ENCODE assay signal across 20 cellular contexts in genomic region chr7:106869954-106870353, GRCh38. TPM values are rescaled to one million over a fixed set of nuclear protein-coding genes. Genes with fewer than 3 reads are reported as not detected.
DNase-seq lines count a peak whose midpoint lies in the region; ATAC-seq and TF ChIP-seq lines count a peak whose summit lies in the region.
"Had no signal": no experiment of that assay in that cellular context is flagged by ENCODE, and none has a peak within 500 bp of the region (broad histone marks: within the 10 kb centered on the region; RNA-seq: fewer than 3 reads in every experiment).

No MANE protein-coding gene starts in this region.

- TF ChIP-seq EP300 in esophagus muscularis mucosa (IDR thresholded peaks at IDR 0.05), result no peak

- ATAC-seq in DND-41 (ENCODE audit: insufficient read depth, low read depth) (no peak), T-helper 17 cell (no peak), GM19328 (IDR thresholded peaks at IDR 0.05; ENCODE audit: unreplicated experiment) (no peak)
- ATAC-seq: HepG2, right lobe of liver had no signal

- no peaks in the 10 kb centered on the region for H3K27me3 ChIP-seq in BLaER1 treated with 17β-estradiol and CSF1 and Interleukin-3, amounts not matched to agents 10 nM and 100 nM
- H3K27me3 ChIP-seq in DND-41 (ENCODE audit: insufficient read depth, low read length, poor library complexity) (no peaks in the 10 kb centered on the region), esophagus muscularis mucosa (no peaks in the 10 kb centered on the region)
- H3K27me3 ChIP-seq: adrenal gland, cardiac muscle cell, right lobe of liver, thyroid gland had no signal

- H3K4me3 ChIP-seq in BLaER1 treated with 17β-estradiol and CSF1 and Interleukin-3, amounts not matched to agents 10 nM and 100 nM, result peak overlapping the region; percentile 44 to 91 (median 82)
- peak overlapping the region in 1 of 2 experiments; percentile 30; a peak in 1 of 4 replicates for H3K4me3 ChIP-seq in DND-41 (ENCODE audit: low read depth in 1 of 2, low read length in 2 of 2)
- no peak overlapping the region for H3K4me3 ChIP-seq in esophagus muscularis mucosa
- H3K4me3 ChIP-seq: adrenal gland, cardiac muscle cell, right lobe of liver, thyroid gland had no signal

- H3K27ac ChIP-seq in BLaER1 treated with 17β-estradiol and CSF1 and Interleukin-3, amounts not matched to agents 10 nM and 100 nM, result peak overlapping the region; percentile 52 to 96 (median 85)
- H3K27ac ChIP-seq in DND-41 (ENCODE audit: low read length) (no peak overlapping the region), esophagus muscularis mucosa (replicated peaks in 1 of 4) (no peak overlapping the region)
- H3K27ac ChIP-seq: adrenal gland, cardiac muscle cell, right lobe of liver, thyroid gland had no signal

- TF ChIP-seq CTCF in DND-41 (IDR thresholded peaks at IDR 0.05; ENCODE audit: borderline replicate concordance, extremely low read depth, low read length, poor library complexity, severe bottlenecking) (no peak), esophagus muscularis mucosa (IDR thresholded peaks at IDR 0.05) (no peak)

- peaks cover 1 to 54% (median 44%) of the 10 kb centered on the region in 11 experiments; a peak in 20 of 22 replicates for H3K9me3 ChIP-seq in BLaER1 treated with 17β-estradiol and CSF1 and Interleukin-3, amounts not matched to agents 10 nM and 100 nM (replicated peaks in 1 of 11)
- H3K9me3 ChIP-seq in DND-41 (ENCODE audit: insufficient read depth, low read length, severe bottlenecking) (no peaks in the 10 kb centered on the region), T-helper 17 cell (ENCODE audit: control insufficient read depth, low read length, poor library complexity, severe bottlenecking) (no peaks in the 10 kb centered on the region), esophagus muscularis mucosa (no peaks in the 10 kb centered on the region)
- H3K9me3 ChIP-seq: adrenal gland, right lobe of liver, thyroid gland had no signal

- H3K9ac ChIP-seq in BLaER1 treated with 17β-estradiol and CSF1 and Interleukin-3, amounts not matched to agents 10 nM and 100 nM, result peak overlapping the region; percentile 65 to 79 (median 70)
- H3K9ac ChIP-seq in DND-41 (ENCODE audit: low read depth, low read length), result no peak overlapping the region

- H3K79me2 ChIP-seq in DND-41 (ENCODE audit: insufficient read depth, low read length), result peaks cover 68% of the 10 kb centered on the region

- H3K27ac Mint-ChIP-seq in T-helper 17 cell, result peak overlapping the region; percentile 86
- peak overlapping the region; percentile 52 to 90 (median 72) for H3K27ac Mint-ChIP-seq in immature natural killer cell

- WGBS in esophagus muscularis mucosa, result 82% methylated on average over 1 of the region's 1 CpG

- peaks cover 53 to 78% (median 71%) of the 10 kb centered on the region in 11 experiments for H3K36me3 ChIP-seq in BLaER1 treated with 17β-estradiol and CSF1 and Interleukin-3, amounts not matched to agents 10 nM and 100 nM
- peaks cover 69% of the 10 kb centered on the region for H3K36me3 ChIP-seq in DND-41 (ENCODE audit: insufficient read depth, low read length)
- H3K36me3 ChIP-seq in esophagus muscularis mucosa, result peaks cover 0 to 6% (median 3%) of the 10 kb centered on the region in 4 donors
- H3K36me3 ChIP-seq: adrenal gland, cardiac muscle cell, right lobe of liver, thyroid gland had no signal

- intact Hi-C loops in esophagus muscularis mucosa (cut with DNase I), result no loop called here

- H3K4me2 ChIP-seq in BLaER1 treated with 17β-estradiol and CSF1 and Interleukin-3, amounts not matched to agents 10 nM and 100 nM, result peak overlapping the region; percentile 87 to 99 (median 93)
- peak overlapping the region; percentile 52 for H3K4me2 ChIP-seq in DND-41 (ENCODE audit: insufficient read depth, low read length)

- H2AFZ ChIP-seq in DND-41 (ENCODE audit: low read depth, low read length), result no peak overlapping the region

- H3K36me3 Mint-ChIP-seq in T-helper 17 cell (ENCODE audit: low read depth) (peaks cover 14% of the 10 kb centered on the region), immature natural killer cell (peaks cover 47 to 65% (median 52%) of the 10 kb centered on the region in 3 donors)

- H4K20me1 ChIP-seq in BLaER1 treated with 17β-estradiol and CSF1 and Interleukin-3, amounts not matched to agents 10 nM and 100 nM, result peaks cover 0 to 25% (median 9%) of the 10 kb centered on the region in 11 experiments; a peak in 7 of 22 replicates
- no peaks in the 10 kb centered on the region for H4K20me1 ChIP-seq in DND-41 (ENCODE audit: insufficient read depth, low read length)

- H3K4me1 Mint-ChIP-seq in T-helper 17 cell (peaks cover 62% of the 10 kb centered on the region), immature natural killer cell (peaks cover 88 to 92% of the 10 kb centered on the region in 2 donors)

- no peak for TF ChIP-seq POLR2A in esophagus muscularis mucosa (IDR thresholded peaks at IDR 0.05; ENCODE audit: low read depth)

- H3K9me3 Mint-ChIP-seq in immature natural killer cell, result no peaks in the 10 kb centered on the region

- H3K4me1 ChIP-seq in BLaER1 treated with 17β-estradiol and CSF1 and Interleukin-3, amounts not matched to agents 10 nM and 100 nM, result peaks cover 48 to 75% (median 57%) of the 10 kb centered on the region in 10 experiments
- H3K4me1 ChIP-seq in DND-41 (ENCODE audit: insufficient read depth, low read length) (peaks cover 65% of the 10 kb centered on the region), esophagus muscularis mucosa (peaks cover 0 to 6% (median 0%) of the 10 kb centered on the region in 4 donors)
- H3K4me1 ChIP-seq: adrenal gland, right lobe of liver, thyroid gland had no signal

- peak overlapping the region; percentile 63 for H3K4me3 Mint-ChIP-seq in T-helper 17 cell
- peak overlapping the region; percentile 63 to 80 (median 69) for H3K4me3 Mint-ChIP-seq in immature natural killer cell

- no peak for DNase-seq in DND-41
- no peak for DNase-seq in T-helper 17 cell
- DNase-seq in immature natural killer cell, result no peak
- DNase-seq in activated CD4-positive, CD25-positive, alpha-beta regulatory T cell (lab: John Stamatoyannopoulos, UW), result no peak
- no peak for DNase-seq in esophagus muscularis mucosa (ENCODE audit: extremely low spot score)
- DNase-seq in occipital lobe (lab: John Stamatoyannopoulos, UW), result no peak
- DNase-seq: activated CD8-positive, alpha-beta memory T cell treated with anti-CD3 and anti-CD28 coated beads, Interleukin-2, amount 50 U/mL, for 4 hours; adrenal gland; DMS153; hypothalamus; NCI-H1092; NCI-H774; right lobe of liver; stimulated activated CD4-positive, alpha-beta T cell treated with anti-CD3 and anti-CD28 coated beads, Interleukin-1b, Interleukin-23, amount 100 ng/mL, for 48 hours; thyroid gland had no signal

- no peaks in the 10 kb centered on the region for H3K27me3 Mint-ChIP-seq in T-helper 17 cell
- peaks cover 0 to 7% (median 0%) of the 10 kb centered on the region in 3 donors for H3K27me3 Mint-ChIP-seq in immature natural killer cell (ENCODE audit: low read depth in 3 of 3)

RNA-seq across cellular contexts. Expression of gene PIK3CG, which starts 4.9 kb away (rescaled TPM):
- total RNA-seq in T-helper 17 cell (10 to 100 TPM; 24.8 to 25.7 TPM), esophagus muscularis mucosa (1 to 10 TPM; 1.8 to 3.8 (median 2.7) TPM), occipital lobe (3.3 TPM)
- 10 to 100 TPM; 21.3 to 65.0 (median 30.6) TPM for polyA plus RNA-seq in immature natural killer cell
- total RNA-seq: HepG2, osteoblast had no signal
- polyA plus RNA-seq: cardiac muscle cell, HepG2 had no signal

Comparison
In these comparisons a context has a peak if more than half of its experiments do, and no peak if none do; other contexts are left out.
1. H3K27ac ChIP-seq: peak in BLaER1 treated with 17β-estradiol and CSF1 and Interleukin-3, amounts not matched to agents 10 nM and 100 nM (11 of 11); none in DND-41 (single experiment) and esophagus muscularis mucosa (0 of 4).
2. H3K4me3 ChIP-seq: peak in BLaER1 treated with 17β-estradiol and CSF1 and Interleukin-3, amounts not matched to agents 10 nM and 100 nM (10 of 10); none in esophagus muscularis mucosa (0 of 4).